8 cellular contexts compared by ENCODE assay signal in the genomic region with DNA sequence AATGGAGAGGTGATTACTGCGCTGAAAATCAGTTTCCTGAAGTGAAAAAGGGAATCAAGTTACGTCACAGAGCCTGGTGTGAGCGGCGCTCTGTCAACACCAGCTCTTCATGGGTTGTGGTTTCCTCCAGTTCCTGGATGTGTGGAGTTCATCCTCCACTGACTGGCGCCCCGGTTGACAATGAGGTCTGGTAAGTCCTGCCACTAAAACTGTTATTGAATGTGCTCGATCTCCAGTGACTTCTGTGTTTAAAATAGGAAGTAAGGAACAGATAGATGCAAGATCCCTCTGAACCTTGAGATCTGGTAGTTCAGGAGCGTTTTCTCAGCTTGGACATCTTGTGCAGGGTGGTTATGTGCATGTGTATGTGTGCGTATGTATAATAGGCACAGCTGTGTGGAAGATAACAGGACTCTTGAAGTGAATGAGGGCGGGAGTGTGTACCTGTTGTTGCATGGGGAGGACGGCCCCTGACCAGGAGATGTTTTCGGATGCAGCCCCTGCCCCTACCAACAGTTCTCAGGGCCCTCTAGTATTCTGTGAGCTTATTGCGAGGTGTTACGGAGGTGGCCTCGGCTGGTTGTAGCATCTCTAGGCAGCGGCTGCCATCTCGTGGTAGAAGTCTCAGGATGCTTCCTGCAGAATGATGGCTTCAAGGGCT. TPM values are rescaled to one million over a fixed set of nuclear protein-coding genes. Genes with fewer than 3 reads are reported as not detected.
DNase-seq lines count a peak whose midpoint lies in the region; ATAC-seq, FAIRE-seq and TF ChIP-seq lines count a peak whose summit lies in the region.

No MANE protein-coding gene starts in this region.

- H3K27me3 ChIP-seq in mammary epithelial cell (ENCODE audit: insufficient read depth, low read length), result no peaks in the 10 kb centered on the region

- dilution Hi-C loops in mammary epithelial cell (cut with HindIII; ENCODE audit: low sequenced_read_pairs), result no loop called here

- no peak for TF ChIP-seq POLR2A in GM18505 (IDR thresholded peaks at IDR 0.05; ENCODE audit: borderline replicate concordance, extremely low read depth, insufficient read depth, insufficient read length)

- no peak for FAIRE-seq in kidney (lab: Jason Lieb, UNC)

- no peaks in the 10 kb centered on the region for H3K4me1 ChIP-seq in mammary epithelial cell (ENCODE audit: insufficient read depth, low read length)
- H3K4me1 ChIP-seq in kidney (ENCODE audit: control insufficient read depth in 1 of 2, insufficient read depth in 1 of 2, low read depth in 1 of 2, low read length in 2 of 2), result peaks cover 0 to 4% of the 10 kb centered on the region in 2 donors

- no peaks in the 10 kb centered on the region for H3K9me3 ChIP-seq in mammary epithelial cell (replicated peaks; ENCODE audit: insufficient read depth, low read length)
- H3K9me3 ChIP-seq in kidney (ENCODE audit: control insufficient read depth in 1 of 2, low read length in 2 of 2), result no peaks in the 10 kb centered on the region

- no peak overlapping the region for H3K9ac ChIP-seq in mammary epithelial cell (ENCODE audit: insufficient read depth, low read length)
- H3K9ac ChIP-seq in kidney (ENCODE audit: low read length in 2 of 2), result no peak overlapping the region

- H3K27ac ChIP-seq in mammary epithelial cell (ENCODE audit: insufficient read depth, low read depth, low read length) (no peak overlapping the region), kidney (ENCODE audit: low read depth in 2 of 2, low read length in 2 of 2) (no peak overlapping the region)

- ATAC-seq in GM18505 (IDR thresholded peaks at IDR 0.05; ENCODE audit: unreplicated experiment), result peak; percentile 95
- ATAC-seq in HG02943 (IDR thresholded peaks at IDR 0.05; ENCODE audit: low read depth, unreplicated experiment), result peak; percentile 89

- peak; percentile 60 for DNase-seq in A172 (ENCODE audit: low spot score)
- DNase-seq in NCI-H2081 (lab: John Stamatoyannopoulos, UW), result peak; percentile 48 to 72
- DNase-seq in mammary epithelial cell, result peak; percentile 58
- DNase-seq in kidney, result peak; percentile 84
- peak; percentile 78 for DNase-seq in stimulated activated CD4-positive, alpha-beta T cell treated with anti-CD3 and anti-CD28 coated beads, Interleukin-4, amount 100 ng/mL, for 1 hour

- 44% methylated on average over 17 of the region's 17 CpGs for WGBS in mammary epithelial cell (ENCODE audit: low coverage, missing lambda C conversion rate)

- no peaks in the 10 kb centered on the region for H4K20me1 ChIP-seq in mammary epithelial cell (ENCODE audit: insufficient read depth, low read length)

- in situ Hi-C loops in mammary epithelial cell (cut with MboI; ENCODE audit: low sequenced_read_pairs in 2 of 2), result loop anchor here (25.0 kb wide), 2 partner anchors 94 to 419 kb away; no protein-coding TSS in a partner anchor

- TF ChIP-seq CTCF in WI38 (IDR thresholded peaks at IDR 0.05; ENCODE audit: low read depth, low read length) (peak; percentile 58), mammary epithelial cell (conservative IDR thresholded peaks at IDR 0.05 in 1 of 2, IDR thresholded peaks at IDR 0.05 in 1 of 2; ENCODE audit: extremely low read depth in 1 of 2, insufficient read depth in 1 of 2, low read depth in 1 of 2, low read length in 2 of 2) (peak; percentile 70 to 91), kidney (IDR thresholded peaks at IDR 0.05; ENCODE audit: borderline replicate concordance, extremely low read depth, insufficient read depth) (peak; percentile 76)

- intact Hi-C loops in mammary epithelial cell (cut with micrococcal nuclease) (loop anchor here (1.0 to 5.0 kb wide), 3 partner anchors 22 to 259 kb away; partner anchors contain the start of gene GOT2), kidney (cut with DNase I) (no loop called here)

- no peaks in the 10 kb centered on the region for H3K36me3 ChIP-seq in mammary epithelial cell (ENCODE audit: insufficient read depth, low read length)
- H3K36me3 ChIP-seq in kidney (ENCODE audit: control insufficient read depth in 1 of 2, insufficient read depth in 2 of 2, low read length in 2 of 2), result no peaks in the 10 kb centered on the region

- no TSS peak for BruUV-seq in mammary epithelial cell (replicated peaks; lab: Mats Ljungman, UMichigan)

- H2AFZ ChIP-seq in mammary epithelial cell (ENCODE audit: low read depth, low read length), result peak overlapping the region; percentile 8

- no peaks in the 10 kb centered on the region for H3K79me2 ChIP-seq in mammary epithelial cell (ENCODE audit: insufficient read depth, low read length)

- no peak overlapping the region for H3K4me2 ChIP-seq in mammary epithelial cell (ENCODE audit: insufficient read depth, low read depth, low read length)

- CTCF ChIA-PET in mammary epithelial cell (lab: Charles Lee; ENCODE audit: low non-redundant PET), result interaction anchor here (0.6 to 0.7 kb wide), 3 partner anchors 77 to 240 kb away, joined by 4 to 5 read pairs (median 4); no protein-coding TSS in a partner anchor

- H3K4me3 ChIP-seq in WI38 (ENCODE audit: low read depth, low read length) (no peak overlapping the region), mammary epithelial cell (replicated peaks in 1 of 3; ENCODE audit: insufficient read depth in 1 of 3, low read depth in 2 of 3, low read length in 3 of 3) (no peak overlapping the region), kidney (ENCODE audit: low read length in 2 of 2) (no peak overlapping the region)

RNA-seq across cellular contexts. Expression of gene GOT2, which starts 22.0 kb away (rescaled TPM):
- total RNA-seq in A172 (2014; rRNA removed; shearing (Covaris generic)), result 97.4 and 99.1 TPM in 2 replicates
- 100 to 1,000 TPM in 1 of 2 donors, 10 to 100 TPM in 1; 74.7 to 160 TPM for total RNA-seq in mammary epithelial cell
- polyA plus RNA-seq in mammary epithelial cell, result 142 TPM
- polyA minus RNA-seq in mammary epithelial cell, result 242 TPM
- total RNA-seq in kidney, result 81.4 TPM
- 160 TPM for polyA plus RNA-seq in kidney (ENCODE audit: insufficient read depth, low read depth, low replicate concordance)
